In the genomic region with DNA sequence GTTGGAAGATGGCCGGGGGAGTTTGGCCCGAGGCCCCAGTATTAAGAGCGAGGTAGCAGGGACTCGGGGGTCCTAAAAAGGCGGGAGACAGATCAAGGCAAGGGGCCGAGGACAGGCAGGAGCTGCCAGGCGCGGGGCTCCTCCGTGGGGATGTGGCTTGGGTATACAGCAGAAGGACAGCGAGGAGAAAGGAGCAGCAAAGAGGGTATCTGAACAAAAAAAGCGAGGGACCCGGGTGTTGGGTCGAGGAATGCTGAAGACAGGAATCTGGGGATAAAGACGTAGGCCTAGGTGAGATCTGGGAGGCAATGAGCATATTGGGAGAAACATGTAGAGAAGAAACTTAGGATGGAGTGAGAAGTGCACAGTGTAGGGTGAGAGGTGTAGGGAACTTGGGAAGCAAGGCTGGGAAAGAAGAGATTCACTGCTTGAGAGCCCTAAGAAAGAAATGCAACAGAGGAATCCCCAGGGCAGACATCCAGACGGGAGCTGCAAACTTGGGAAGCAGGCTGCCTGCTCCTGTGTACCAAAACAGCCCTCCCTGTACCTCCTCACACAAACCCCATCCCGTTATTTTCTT, we compare ENCODE assay signal across 8 cellular contexts. TPM values are rescaled to one million over a fixed set of nuclear protein-coding genes. Genes with fewer than 3 reads are reported as not detected.
DNase-seq lines count a peak whose midpoint lies in the region; ATAC-seq and TF ChIP-seq lines count a peak whose summit lies in the region.

No MANE protein-coding gene starts in this region.

- no peaks in the 10 kb centered on the region for H3K9me3 Mint-ChIP-seq in CD14-positive monocyte

- ATAC-seq in GM19455 (IDR thresholded peaks at IDR 0.05; ENCODE audit: unreplicated experiment) (peak; percentile 32), HG03378 (IDR thresholded peaks at IDR 0.05; ENCODE audit: unreplicated experiment) (no peak)

- peak overlapping the region; percentile 87 to 90 for H3K4me3 Mint-ChIP-seq in CD14-positive monocyte

- TF ChIP-seq RAD21 in liver (IDR thresholded peaks at IDR 0.05), result no peak

- H3K36me3 Mint-ChIP-seq in CD14-positive monocyte, result peaks cover 18 to 23% of the 10 kb centered on the region in 2 donors

- H3K27ac ChIP-seq in liver (ENCODE audit: low read depth in 1 of 2, low read length in 2 of 2) (peak overlapping the region; percentile 75 to 85), testis (peak overlapping the region; percentile 96 to 98)

- H3K9me3 ChIP-seq in liver (ENCODE audit: control insufficient read depth in 4 of 4, low read length in 3 of 4) (no peaks in the 10 kb centered on the region), testis (no peaks in the 10 kb centered on the region)

- peaks cover 0 to 1% (median 0%) of the 10 kb centered on the region in 3 donors for H3K27me3 Mint-ChIP-seq in CD14-positive monocyte (ENCODE audit: low read depth in 3 of 3)

- H3K36me3 ChIP-seq in liver (ENCODE audit: control insufficient read depth in 4 of 4, insufficient read depth in 3 of 4, low read depth in 1 of 4, low read length in 3 of 4), result peaks cover 0 to 12% (median 10%) of the 10 kb centered on the region in 4 donors
- no peaks in the 10 kb centered on the region for H3K36me3 ChIP-seq in testis (ENCODE audit: low read depth, missing control alignments)

- WGBS in liver, result 15% methylated on average over 16 of the region's 16 CpGs
- 0 to 1% methylated on average over 16 of the region's 16 CpGs for WGBS in testis, 2 donors

- H3K27me3 ChIP-seq in liver (ENCODE audit: control insufficient read depth in 4 of 4, insufficient read depth in 4 of 4, low read length in 3 of 4) (no peaks in the 10 kb centered on the region), testis (no peaks in the 10 kb centered on the region)

- peak overlapping the region; percentile 57 for H3K4me3 ChIP-seq in NB4 (ENCODE audit: low read depth, low read length)
- peak overlapping the region; percentile 50 to 92 (median 50) for H3K4me3 ChIP-seq in liver (ENCODE audit: low read depth in 1 of 3, low read length in 3 of 3)
- peak overlapping the region; percentile 96 to 99 for H3K4me3 ChIP-seq in testis

- peak overlapping the region in 1 of 2 donors; percentile 36 for H3K9ac ChIP-seq in liver (ENCODE audit: low read depth in 1 of 2, low read length in 2 of 2)

- intact Hi-C loops in CD14-positive monocyte (cut with micrococcal nuclease) (no loop called here), testis (cut with DNase I; ENCODE audit: low total_unique reads) (no loop called here)

- peaks cover 0 to 12% (median 4%) of the 10 kb centered on the region in 4 donors for H3K4me1 ChIP-seq in liver (ENCODE audit: control insufficient read depth in 4 of 4, insufficient read depth in 4 of 4, low read length in 3 of 4)
- peaks cover 3% of the 10 kb centered on the region for H3K4me1 ChIP-seq in testis

- TF ChIP-seq POLR2A in NB4 (IDR thresholded peaks at IDR 0.05; ENCODE audit: extremely low read depth, insufficient read length) (no peak), testis (IDR thresholded peaks at IDR 0.05) (no peak)

- H3K4me1 Mint-ChIP-seq in CD14-positive monocyte, result peaks cover 29% of the 10 kb centered on the region

- H3K27ac Mint-ChIP-seq in CD14-positive monocyte, result peak overlapping the region in 6 of 7 donors; percentile 36 to 82 (median 78)

- no peak for TF ChIP-seq CTCF in CD14-positive monocyte (IDR thresholded peaks at IDR 0.05)
- TF ChIP-seq CTCF in NB4 (IDR thresholded peaks at IDR 0.05; ENCODE audit: low read depth, low read length), result no peak
- no peak for TF ChIP-seq CTCF in liver (IDR thresholded peaks at IDR 0.05; ENCODE audit: low read depth, low read length, missing input control)
- no peak for TF ChIP-seq CTCF in testis (IDR thresholded peaks at IDR 0.05)

- DNase-seq in CD14-positive monocyte (ENCODE audit: low spot score) (no peak), NB4 (ENCODE audit: low read depth) (no peak), cerebellum (ENCODE audit: low spot score) (peak; percentile 41), testis (peak; percentile 64), NCI-H446 treated with DMSO at 0.1 percent for 48 hours (lab: John Stamatoyannopoulos, UW) (no peak)

TF ChIP-seq in liver, 16 proteins besides CTCF, POLR2A, EP300 and RAD21:
- TF ChIP-seq FOXA2 (IDR thresholded peaks at IDR 0.05) (no peak), JUND (IDR thresholded peaks at IDR 0.05) (no peak)
TF ChIP-seq in liver: peak in this region for 0.

RNA-seq across cellular contexts. Expression of a gene that starts 10.9 kb away (rescaled TPM):
- polyA plus RNA-seq in CD14-positive monocyte (10 to 100 TPM in 1 of 2 donors, 1 to 10 TPM in 1; 9.7 to 14.4 TPM), liver (10 to 100 TPM; 33.0 to 33.1 TPM), testis (ENCODE audit: insufficient read depth, low read depth, low replicate concordance) (14.1 TPM)
- total RNA-seq in cerebellum (13.7 TPM), liver (10 to 100 TPM; 17.3 to 39.3 TPM), testis (10 to 100 TPM in 1 of 2 donors, 1 to 10 TPM in 1; 9.5 to 14.3 TPM)

RNA-seq across cellular contexts. Expression of a gene that starts 12.9 kb away (rescaled TPM):
- polyA plus RNA-seq in CD14-positive monocyte, result 1 to 10 TPM in 1 of 2 donors, under 1 TPM in 1; 0.09 to 1.3 TPM
- total RNA-seq in cerebellum, result 4.9 TPM
- total RNA-seq in liver, result 1 to 10 TPM in 1 of 2 donors, under 1 TPM in 1; 0.47 to 1.9 TPM
- polyA plus RNA-seq in liver, result under 1 TPM; 0.69 to 0.80 TPM
- total RNA-seq in testis, result 10 to 100 TPM; 10.7 to 13.9 TPM
- 17.7 TPM for polyA plus RNA-seq in testis (ENCODE audit: insufficient read depth, low read depth, low replicate concordance)

RNA-seq across cellular contexts. Expression of a gene that starts 33.7 kb away (rescaled TPM):
- polyA plus RNA-seq in CD14-positive monocyte, result 100 to 1,000 TPM; 238 to 286 TPM
- total RNA-seq in cerebellum, result 22.2 TPM
- total RNA-seq in liver, result 100 to 1,000 TPM in 1 of 2 donors, 10 to 100 TPM in 1; 62.2 to 187 TPM
- 100 to 1,000 TPM; 250 to 402 TPM for polyA plus RNA-seq in liver
- 100 to 1,000 TPM; 395 to 568 TPM for total RNA-seq in testis
- polyA plus RNA-seq in testis (ENCODE audit: insufficient read depth, low read depth, low replicate concordance), result 197 TPM

RNA-seq across cellular contexts. Expression of a gene that starts 34.1 kb away (rescaled TPM):
- polyA plus RNA-seq in CD14-positive monocyte (10 to 100 TPM; 48.5 to 63.0 TPM), liver (10 to 100 TPM; 20.7 to 36.0 TPM), testis (ENCODE audit: insufficient read depth, low read depth, low replicate concordance) (139 TPM)
- total RNA-seq in cerebellum (46.5 TPM), liver (10 to 100 TPM; 40.7 to 44.0 TPM), testis (100 to 1,000 TPM; 144 to 198 TPM)

RNA-seq across cellular contexts. Expression of a gene that starts 41.4 kb away (rescaled TPM):
- polyA plus RNA-seq in CD14-positive monocyte (1 to 10 TPM; 4.1 to 4.7 TPM), liver (1 to 10 TPM; 5.1 to 7.3 TPM), testis (ENCODE audit: insufficient read depth, low read depth, low replicate concordance) (19.8 TPM)
- total RNA-seq in cerebellum (25.7 TPM), liver (10 to 100 TPM in 1 of 2 donors, 1 to 10 TPM in 1; 8.6 to 22.6 TPM), testis (10 to 100 TPM; 16.5 to 20.3 TPM)

Comparison
In these comparisons a context has a peak if more than half of its experiments do, and no peak if none do; other contexts are left out.
1. DNase-seq: peak in cerebellum (single experiment) and testis (single experiment); none in CD14-positive monocyte (single experiment), NB4 (single experiment) and NCI-H446 treated with DMSO at 0.1 percent for 48 hours (single experiment).
2. Peak in every context shown above with its lines, with median percentiles within 50 percentile points of each other: H3K4me3 ChIP-seq.